1 cellular context compared by ENCODE assay signal in genomic region chr11:61897387-61898246, GRCh38.
TF ChIP-seq lines count a peak whose summit lies in the region.

No MANE protein-coding gene starts in this region.

TF ChIP-seq in K562, 482 proteins besides CTCF, POLR2A, EP300 and RAD21 (continued from another document and continues in another):
- TF ChIP-seq, protein P1, sequence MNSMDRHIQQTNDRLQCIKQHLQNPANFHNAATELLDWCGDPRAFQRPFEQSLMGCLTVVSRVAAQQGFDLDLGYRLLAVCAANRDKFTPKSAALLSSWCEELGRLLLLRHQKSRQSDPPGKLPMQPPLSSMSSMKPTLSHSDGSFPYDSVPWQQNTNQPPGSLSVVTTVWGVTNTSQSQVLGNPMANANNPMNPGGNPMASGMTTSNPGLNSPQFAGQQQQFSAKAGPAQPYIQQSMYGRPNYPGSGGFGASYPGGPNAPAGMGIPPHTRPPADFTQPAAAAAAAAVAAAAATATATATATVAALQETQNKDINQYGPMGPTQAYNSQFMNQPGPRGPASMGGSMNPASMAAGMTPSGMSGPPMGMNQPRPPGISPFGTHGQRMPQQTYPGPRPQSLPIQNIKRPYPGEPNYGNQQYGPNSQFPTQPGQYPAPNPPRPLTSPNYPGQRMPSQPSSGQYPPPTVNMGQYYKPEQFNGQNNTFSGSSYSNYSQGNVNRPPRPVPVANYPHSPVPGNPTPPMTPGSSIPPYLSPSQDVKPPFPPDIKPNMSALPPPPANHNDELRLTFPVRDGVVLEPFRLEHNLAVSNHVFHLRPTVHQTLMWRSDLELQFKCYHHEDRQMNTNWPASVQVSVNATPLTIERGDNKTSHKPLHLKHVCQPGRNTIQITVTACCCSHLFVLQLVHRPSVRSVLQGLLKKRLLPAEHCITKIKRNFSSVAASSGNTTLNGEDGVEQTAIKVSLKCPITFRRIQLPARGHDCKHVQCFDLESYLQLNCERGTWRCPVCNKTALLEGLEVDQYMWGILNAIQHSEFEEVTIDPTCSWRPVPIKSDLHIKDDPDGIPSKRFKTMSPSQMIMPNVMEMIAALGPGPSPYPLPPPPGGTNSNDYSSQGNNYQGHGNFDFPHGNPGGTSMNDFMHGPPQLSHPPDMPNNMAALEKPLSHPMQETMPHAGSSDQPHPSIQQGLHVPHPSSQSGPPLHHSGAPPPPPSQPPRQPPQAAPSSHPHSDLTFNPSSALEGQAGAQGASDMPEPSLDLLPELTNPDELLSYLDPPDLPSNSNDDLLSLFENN (IDR thresholded peaks at IDR 0.05; ENCODE audit: low read depth in 2 of 2, low read length in 2 of 2): no peak; a peak in 1 of 4 replicates
- TF ChIP-seq USF1 (CRISPR knock-in tag; IDR thresholded peaks at IDR 0.05) (no peak), ZBED1 (IDR thresholded peaks at IDR 0.05) (0 out of 2 replicates have a peak, but pooled peaks have one; percentile 43), ZNF445 (CRISPR knock-in tag; IDR thresholded peaks at IDR 0.05; ENCODE audit: low read depth) (no peak), ZNF354B (CRISPR knock-in tag; IDR thresholded peaks at IDR 0.05) (no peak), ZBTB8A (IDR thresholded peaks at IDR 0.05; ENCODE audit: partially characterized antibody) (no peak), KLF16 (IDR thresholded peaks at IDR 0.05) (peak; percentile 18; the same call in 1 of the 2 replicates), STAG1 (CRISPR knock-in tag; IDR thresholded peaks at IDR 0.05; ENCODE audit: borderline replicate concordance) (peak; percentile 92), RFX5 (IDR thresholded peaks at IDR 0.05; ENCODE audit: low read depth, low read length) (no peak), GTF2F1 (IDR thresholded peaks at IDR 0.05; ENCODE audit: low read depth, low read length) (no peak), CGGBP1 (CRISPR knock-in tag; IDR thresholded peaks at IDR 0.05) (no peak), TAF9B (IDR thresholded peaks at IDR 0.05; ENCODE audit: partially characterized antibody) (no peak), TCF7L2 (IDR thresholded peaks at IDR 0.05; ENCODE audit: low read depth, low read length) (no peak), ELF4 (CRISPR knock-in tag; IDR thresholded peaks at IDR 0.05) (no peak), SMC3 (conservative IDR thresholded peaks at IDR 0.05; ENCODE audit: insufficient read depth, low read depth, low read length) (peak; percentile 93), CBFB (CRISPR knock-in tag; IDR thresholded peaks at IDR 0.05) (peak; percentile 48; the same call in 1 of the 2 replicates), MBD2 (IDR thresholded peaks at IDR 0.05; ENCODE audit: borderline replicate concordance, low read depth) (no peak), FOXA1 (IDR thresholded peaks at IDR 0.05; ENCODE audit: borderline replicate concordance) (no peak), OTX1 (CRISPR knock-in tag; IDR thresholded peaks at IDR 0.05) (no peak), MTA1 (IDR thresholded peaks at IDR 0.05; ENCODE audit: borderline replicate concordance) (no peak), NFATC3 (IDR thresholded peaks at IDR 0.05) (no peak), MXI1 (IDR thresholded peaks at IDR 0.05; ENCODE audit: low read depth, low read length) (no peak), ZNF551 (CRISPR knock-in tag; IDR thresholded peaks at IDR 0.05) (no peak), POLR2B (IDR thresholded peaks at IDR 0.05; ENCODE audit: low read depth, partially characterized antibody) (no peak), NEUROD1 (IDR thresholded peaks at IDR 0.05; ENCODE audit: borderline replicate concordance, low read depth, low read length, partially characterized antibody) (no peak), SNIP1 (IDR thresholded peaks at IDR 0.05; ENCODE audit: low read depth) (no peak), ARID2 (IDR thresholded peaks at IDR 0.05) (peak; percentile 72; the same call in 1 of the 2 replicates), ZNF586 (CRISPR knock-in tag; conservative IDR thresholded peaks at IDR 0.05) (no peak), ATF6 (CRISPR knock-in tag; IDR thresholded peaks at IDR 0.05) (no peak), POLR3A (IDR thresholded peaks at IDR 0.05; ENCODE audit: borderline replicate concordance, extremely low read depth, insufficient read depth, insufficient read length) (no peak), TAF15 (IDR thresholded peaks at IDR 0.05; ENCODE audit: low read depth, low read length) (no peak), RERE (CRISPR knock-in tag; IDR thresholded peaks at IDR 0.05; ENCODE audit: borderline replicate concordance) (no peak), CREB3L1 (IDR thresholded peaks at IDR 0.05; ENCODE audit: borderline replicate concordance, low read depth) (no peak)
- TF ChIP-seq, protein P2, sequence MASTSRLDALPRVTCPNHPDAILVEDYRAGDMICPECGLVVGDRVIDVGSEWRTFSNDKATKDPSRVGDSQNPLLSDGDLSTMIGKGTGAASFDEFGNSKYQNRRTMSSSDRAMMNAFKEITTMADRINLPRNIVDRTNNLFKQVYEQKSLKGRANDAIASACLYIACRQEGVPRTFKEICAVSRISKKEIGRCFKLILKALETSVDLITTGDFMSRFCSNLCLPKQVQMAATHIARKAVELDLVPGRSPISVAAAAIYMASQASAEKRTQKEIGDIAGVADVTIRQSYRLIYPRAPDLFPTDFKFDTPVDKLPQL (IDR thresholded peaks at IDR 0.05; ENCODE audit: extremely low read depth, insufficient read length): no peak
- TF ChIP-seq, protein P3, sequence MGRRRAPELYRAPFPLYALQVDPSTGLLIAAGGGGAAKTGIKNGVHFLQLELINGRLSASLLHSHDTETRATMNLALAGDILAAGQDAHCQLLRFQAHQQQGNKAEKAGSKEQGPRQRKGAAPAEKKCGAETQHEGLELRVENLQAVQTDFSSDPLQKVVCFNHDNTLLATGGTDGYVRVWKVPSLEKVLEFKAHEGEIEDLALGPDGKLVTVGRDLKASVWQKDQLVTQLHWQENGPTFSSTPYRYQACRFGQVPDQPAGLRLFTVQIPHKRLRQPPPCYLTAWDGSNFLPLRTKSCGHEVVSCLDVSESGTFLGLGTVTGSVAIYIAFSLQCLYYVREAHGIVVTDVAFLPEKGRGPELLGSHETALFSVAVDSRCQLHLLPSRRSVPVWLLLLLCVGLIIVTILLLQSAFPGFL (CRISPR knock-in tag; IDR thresholded peaks at IDR 0.05): no peak
- TF ChIP-seq, protein P4, sequence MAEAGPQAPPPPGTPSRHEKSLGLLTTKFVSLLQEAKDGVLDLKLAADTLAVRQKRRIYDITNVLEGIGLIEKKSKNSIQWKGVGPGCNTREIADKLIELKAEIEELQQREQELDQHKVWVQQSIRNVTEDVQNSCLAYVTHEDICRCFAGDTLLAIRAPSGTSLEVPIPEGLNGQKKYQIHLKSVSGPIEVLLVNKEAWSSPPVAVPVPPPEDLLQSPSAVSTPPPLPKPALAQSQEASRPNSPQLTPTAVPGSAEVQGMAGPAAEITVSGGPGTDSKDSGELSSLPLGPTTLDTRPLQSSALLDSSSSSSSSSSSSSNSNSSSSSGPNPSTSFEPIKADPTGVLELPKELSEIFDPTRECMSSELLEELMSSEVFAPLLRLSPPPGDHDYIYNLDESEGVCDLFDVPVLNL (CRISPR knock-in tag; IDR thresholded peaks at IDR 0.05; ENCODE audit: low read depth): no peak
- TF ChIP-seq, protein P5, sequence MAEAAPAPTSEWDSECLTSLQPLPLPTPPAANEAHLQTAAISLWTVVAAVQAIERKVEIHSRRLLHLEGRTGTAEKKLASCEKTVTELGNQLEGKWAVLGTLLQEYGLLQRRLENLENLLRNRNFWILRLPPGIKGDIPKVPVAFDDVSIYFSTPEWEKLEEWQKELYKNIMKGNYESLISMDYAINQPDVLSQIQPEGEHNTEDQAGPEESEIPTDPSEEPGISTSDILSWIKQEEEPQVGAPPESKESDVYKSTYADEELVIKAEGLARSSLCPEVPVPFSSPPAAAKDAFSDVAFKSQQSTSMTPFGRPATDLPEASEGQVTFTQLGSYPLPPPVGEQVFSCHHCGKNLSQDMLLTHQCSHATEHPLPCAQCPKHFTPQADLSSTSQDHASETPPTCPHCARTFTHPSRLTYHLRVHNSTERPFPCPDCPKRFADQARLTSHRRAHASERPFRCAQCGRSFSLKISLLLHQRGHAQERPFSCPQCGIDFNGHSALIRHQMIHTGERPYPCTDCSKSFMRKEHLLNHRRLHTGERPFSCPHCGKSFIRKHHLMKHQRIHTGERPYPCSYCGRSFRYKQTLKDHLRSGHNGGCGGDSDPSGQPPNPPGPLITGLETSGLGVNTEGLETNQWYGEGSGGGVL (CRISPR knock-in tag; IDR thresholded peaks at IDR 0.05): no peak
- TF ChIP-seq, protein P6, sequence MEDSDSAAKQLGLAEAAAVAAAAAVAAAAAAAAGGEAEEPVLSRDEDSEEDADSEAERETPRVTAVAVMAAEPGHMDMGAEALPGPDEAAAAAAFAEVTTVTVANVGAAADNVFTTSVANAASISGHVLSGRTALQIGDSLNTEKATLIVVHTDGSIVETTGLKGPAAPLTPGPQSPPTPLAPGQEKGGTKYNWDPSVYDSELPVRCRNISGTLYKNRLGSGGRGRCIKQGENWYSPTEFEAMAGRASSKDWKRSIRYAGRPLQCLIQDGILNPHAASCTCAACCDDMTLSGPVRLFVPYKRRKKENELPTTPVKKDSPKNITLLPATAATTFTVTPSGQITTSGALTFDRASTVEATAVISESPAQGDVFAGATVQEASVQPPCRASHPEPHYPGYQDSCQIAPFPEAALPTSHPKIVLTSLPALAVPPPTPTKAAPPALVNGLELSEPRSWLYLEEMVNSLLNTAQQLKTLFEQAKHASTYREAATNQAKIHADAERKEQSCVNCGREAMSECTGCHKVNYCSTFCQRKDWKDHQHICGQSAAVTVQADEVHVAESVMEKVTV (CRISPR knock-in tag; IDR thresholded peaks at IDR 0.05): peak; percentile 85
